17 cellular contexts compared by ENCODE assay signal in genomic region chr9:36268007-36268427, GRCh38. TPM values are rescaled to one million over a fixed set of nuclear protein-coding genes. Genes with fewer than 3 reads are reported as not detected.
DNase-seq lines count a peak whose midpoint lies in the region; ATAC-seq and TF ChIP-seq lines count a peak whose summit lies in the region.
"Had no signal": no experiment of that assay in that cellular context is flagged by ENCODE, and none has a peak within 500 bp of the region (broad histone marks: within the 10 kb centered on the region; RNA-seq: fewer than 3 reads in every experiment).

No MANE protein-coding gene starts in this region.

- CTCF ChIA-PET in Calu3 (lab: Charles Lee), result interaction anchor here (1.1 kb wide), 1 partner anchor 52 kb away, joined by 4 read pairs; no protein-coding TSS in a partner anchor

- H3K9me3 ChIP-seq in MG63 (no peaks in the 10 kb centered on the region), MM.1S (replicated peaks; ENCODE audit: insufficient read depth, low read length) (no peaks in the 10 kb centered on the region), thyroid gland (no peaks in the 10 kb centered on the region)
- H3K9me3 ChIP-seq: BLaER1, gastroesophageal sphincter had no signal

- H3K27ac Mint-ChIP-seq in Calu3 (ENCODE audit: unreplicated experiment), result no peak overlapping the region
- H3K27ac Mint-ChIP-seq: activated B cell treated with CpG ODN at 0.5 μM for 24 hours had no signal

- H3K27ac ChIP-seq in MM.1S (ENCODE audit: low read length) (no peak overlapping the region), thyroid gland (no peak overlapping the region)
- H3K27ac ChIP-seq: BLaER1, gastroesophageal sphincter had no signal

- H3F3A ChIP-seq in MM.1S (ENCODE audit: insufficient read depth, low read length), result no peaks in the 10 kb centered on the region

- H3K4me3 ChIP-seq in MG63, result no peak overlapping the region
- H3K4me3 ChIP-seq in cardiac fibroblast (replicated peaks in 1 of 2; ENCODE audit: low read depth in 2 of 2, low read length in 2 of 2), result no peak overlapping the region
- no peak overlapping the region for H3K4me3 ChIP-seq in MM.1S (ENCODE audit: low read length)
- H3K4me3 ChIP-seq in thyroid gland (replicated peaks in 1 of 3), result no peak overlapping the region
- H3K4me3 ChIP-seq: BLaER1, gastroesophageal sphincter had no signal

- intact Hi-C loops in Calu3 (cut with micrococcal nuclease; ENCODE audit: unreplicated experiment) (no loop called here), thyroid gland (cut with DNase I) (no loop called here)

- TF ChIP-seq POLR2A in thyroid gland (IDR thresholded peaks at IDR 0.05), result no peak

- BruUV-seq in Calu3 (replicated peaks; lab: Mats Ljungman, UMichigan), result no TSS peak

- no peaks in the 10 kb centered on the region for H3K27me3 Mint-ChIP-seq in Calu3 (ENCODE audit: unreplicated experiment)
- H3K27me3 Mint-ChIP-seq: activated B cell treated with CpG ODN at 0.5 μM for 24 hours had no signal

- no peak overlapping the region for H3K4me2 ChIP-seq in MM.1S (ENCODE audit: low read depth, low read length)
- H3K4me2 ChIP-seq: BLaER1 had no signal

- TF ChIP-seq CTCF in Calu3 (IDR thresholded peaks at IDR 0.05; ENCODE audit: unreplicated experiment) (no peak), cardiac fibroblast (IDR thresholded peaks at IDR 0.05; ENCODE audit: low read depth, low read length) (no peak), MM.1S (IDR thresholded peaks at IDR 0.05; ENCODE audit: low read length) (no peak), thyroid gland (IDR thresholded peaks at IDR 0.05) (no peak)

- no peaks in the 10 kb centered on the region for H3K79me2 ChIP-seq in MM.1S (ENCODE audit: low read length)

- no peak overlapping the region for H3K9ac ChIP-seq in MM.1S (ENCODE audit: low read length)
- H3K9ac ChIP-seq: BLaER1 had no signal

- H4K20me1 ChIP-seq in MM.1S (ENCODE audit: insufficient read depth, low read length), result no peaks in the 10 kb centered on the region
- H4K20me1 ChIP-seq: BLaER1 had no signal

- no peak overlapping the region for H2AFZ ChIP-seq in MM.1S (ENCODE audit: low read length)

- H3K36me3 ChIP-seq in MG63 (no peaks in the 10 kb centered on the region), MM.1S (replicated peaks; ENCODE audit: insufficient read depth, low read length) (no peaks in the 10 kb centered on the region), thyroid gland (no peaks in the 10 kb centered on the region)
- H3K36me3 ChIP-seq: BLaER1, gastroesophageal sphincter had no signal

- H3K27me3 ChIP-seq in MG63 (no peaks in the 10 kb centered on the region), MM.1S (replicated peaks; ENCODE audit: insufficient read depth, low read length) (no peaks in the 10 kb centered on the region), thyroid gland (no peaks in the 10 kb centered on the region)
- H3K27me3 ChIP-seq: BLaER1, gastroesophageal sphincter had no signal

- H3K4me1 Mint-ChIP-seq in Calu3 (ENCODE audit: low read depth, unreplicated experiment), result no peaks in the 10 kb centered on the region
- H3K4me1 Mint-ChIP-seq: activated B cell treated with CpG ODN at 0.5 μM for 24 hours had no signal

- peak; percentile 3 for DNase-seq in Calu3
- peak; percentile 54 for DNase-seq in MG63
- DNase-seq in cardiac fibroblast (ENCODE audit: low read depth in 2 of 2), result peak; percentile 41 to 55
- peak; percentile 73 for DNase-seq in kidney glomerular epithelial cell (lab: John Stamatoyannopoulos, UW)
- DNase-seq in MM.1S, result no peak
- DNase-seq in thyroid gland, result no peak
- DNase-seq: activated B cell treated with CpG ODN at 0.5 μM for 24 hours; DMS153; GOT3; NCI-H1694; NCI-H524; stimulated activated naive CD4-positive, alpha-beta T cell; T-helper 1 cell had no signal

- H3K4me1 ChIP-seq in MM.1S (ENCODE audit: low read length) (no peaks in the 10 kb centered on the region), thyroid gland (no peaks in the 10 kb centered on the region)
- H3K4me1 ChIP-seq: BLaER1, gastroesophageal sphincter had no signal

- H3K4me3 Mint-ChIP-seq in Calu3 (ENCODE audit: low read depth, unreplicated experiment), result no peak overlapping the region
- H3K4me3 Mint-ChIP-seq: activated B cell treated with CpG ODN at 0.5 μM for 24 hours had no signal

- no peaks in the 10 kb centered on the region for H3K9me3 Mint-ChIP-seq in Calu3 (ENCODE audit: low read depth, unreplicated experiment)
- H3K9me3 Mint-ChIP-seq: activated B cell treated with CpG ODN at 0.5 μM for 24 hours had no signal

- ATAC-seq in HG03025 (IDR thresholded peaks at IDR 0.05; ENCODE audit: low FRiP score, unreplicated experiment) (no peak), HG02852 (IDR thresholded peaks at IDR 0.05; ENCODE audit: unreplicated experiment) (no peak)
- ATAC-seq: gastroesophageal sphincter had no signal

- no peaks in the 10 kb centered on the region for H3K9me2 ChIP-seq in MM.1S (replicated peaks; ENCODE audit: insufficient read depth, low read length)

- 65 to 100% methylated on average over 2 to 3 of the region's 3 CpGs for WGBS in thyroid gland, 2 donors

- H3K36me3 Mint-ChIP-seq in Calu3 (ENCODE audit: insufficient read depth, unreplicated experiment), result peaks cover 21% of the 10 kb centered on the region

RNA-seq across cellular contexts. Expression of gene GNE, which starts 9.8 kb away (rescaled TPM):
- total RNA-seq in Calu3 (2022) (23.3 and 23.6 TPM in 2 replicates), thyroid gland (10 to 100 TPM; 15.0 to 24.3 (median 16.1) TPM)
- 27.0 and 34.0 TPM in 2 replicates for total RNA-seq in MG63 (2014; rRNA removed; shearing (Covaris generic); ENCODE audit: low replicate concordance)

Comparison
In these comparisons a context has a peak if more than half of its experiments do, and no peak if none do; other contexts are left out.
1. DNase-seq: peak in Calu3 (single experiment), MG63 (single experiment), cardiac fibroblast (2 of 2) and kidney glomerular epithelial cell (single experiment); none in MM.1S (single experiment) and thyroid gland (0 of 2).